ENCODE assay signal across 21 cellular contexts in the genomic region with DNA sequence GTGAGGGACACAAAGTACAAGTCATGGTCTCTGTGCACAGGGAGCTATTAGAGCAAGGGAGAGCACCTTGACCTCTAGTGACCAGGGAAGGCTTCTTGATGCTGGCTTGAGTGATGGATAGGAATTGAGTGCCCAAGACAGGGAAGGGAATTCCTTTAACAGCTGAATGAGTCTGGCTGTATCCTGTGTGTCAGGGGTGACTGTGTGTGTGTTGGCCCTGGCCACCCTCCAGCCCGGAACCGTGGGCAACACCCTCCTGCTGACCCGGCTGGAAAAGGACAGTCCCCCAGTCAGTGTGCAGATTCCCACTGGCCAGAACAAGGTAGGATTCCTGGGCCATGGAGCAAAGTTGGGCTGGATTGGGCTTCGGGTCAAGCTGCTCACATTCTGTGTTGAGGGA. TPM values are rescaled to one million over a fixed set of nuclear protein-coding genes. Genes with fewer than 3 reads are reported as not detected.
DNase-seq lines count a peak whose midpoint lies in the region; ATAC-seq and TF ChIP-seq lines count a peak whose summit lies in the region.
"Had no signal": no experiment of that assay in that cellular context is flagged by ENCODE, and none has a peak within 500 bp of the region (broad histone marks: within the 10 kb centered on the region; RNA-seq: fewer than 3 reads in every experiment).

No MANE protein-coding gene starts in this region.

- H3K36me3 Mint-ChIP-seq in activated naive CD8-positive, alpha-beta T cell treated with anti-CD3 and anti-CD28 coated beads, Interleukin-2, amount 50 U/mL, for 24 hours (ENCODE audit: low read depth), result peaks cover 55% of the 10 kb centered on the region
- H3K36me3 Mint-ChIP-seq: CD4-positive, CD25-positive, alpha-beta regulatory T cell had no signal

- H3K9me2 ChIP-seq in GM23248 (ENCODE audit: insufficient read depth), result no peaks in the 10 kb centered on the region

- H3K4me1 Mint-ChIP-seq in activated naive CD8-positive, alpha-beta T cell treated with anti-CD3 and anti-CD28 coated beads, Interleukin-2, amount 50 U/mL, for 24 hours, result peaks cover 30% of the 10 kb centered on the region

- H3K4me2 ChIP-seq in GM23248 (ENCODE audit: unreplicated experiment) (peak overlapping the region; percentile 42), mesenchymal stem cell (ENCODE audit: low read length, poor library complexity, severe bottlenecking) (no peak overlapping the region)

- H3K4me3 ChIP-seq in GM23248, result no peak overlapping the region
- H3K4me3 ChIP-seq in mesenchymal stem cell (ENCODE audit: insufficient read depth in 1 of 2, low read depth in 1 of 2, low read length in 2 of 2), result peak overlapping the region in 1 of 2 experiments; percentile 50
- H3K4me3 ChIP-seq in gastroesophageal sphincter, result no peak overlapping the region
- H3K4me3 ChIP-seq: breast epithelium, gastrocnemius medialis, lower lobe of right lung had no signal

- peak overlapping the region; percentile 72 for H3K27ac Mint-ChIP-seq in activated naive CD8-positive, alpha-beta T cell treated with anti-CD3 and anti-CD28 coated beads, Interleukin-2, amount 50 U/mL, for 24 hours
- H3K27ac Mint-ChIP-seq: natural killer cell treated with Interleukin-12 subunit alpha and Interleukin-12 subunit beta and Interleukin-15 and Interleukin-18, amount 100 ng/mL, for 72 hours had no signal

- H2BK12ac ChIP-seq in mesenchymal stem cell (ENCODE audit: low read length in 2 of 2), result no peak overlapping the region

- no peaks in the 10 kb centered on the region for H3K27me3 Mint-ChIP-seq in activated naive CD8-positive, alpha-beta T cell treated with anti-CD3 and anti-CD28 coated beads, Interleukin-2, amount 50 U/mL, for 24 hours
- H3K27me3 Mint-ChIP-seq: CD4-positive, CD25-positive, alpha-beta regulatory T cell; natural killer cell treated with Interleukin-12 subunit alpha and Interleukin-12 subunit beta and Interleukin-15 and Interleukin-18, amount 100 ng/mL, for 72 hours had no signal

- peaks cover 3% of the 10 kb centered on the region for H3K79me1 ChIP-seq in mesenchymal stem cell (replicated peaks; ENCODE audit: low read length, poor library complexity, severe bottlenecking)

- peaks cover 27% of the 10 kb centered on the region for H3F3A ChIP-seq in GM23248 (ENCODE audit: insufficient read depth)

- no peak overlapping the region for H4K8ac ChIP-seq in mesenchymal stem cell (ENCODE audit: low read length)

- peak overlapping the region; percentile 1 for H2AK5ac ChIP-seq in mesenchymal stem cell (ENCODE audit: low read length, severe bottlenecking)

- DNase-seq in AG20443 (ENCODE audit: low spot score) (peak; percentile 68), GM23248 (peak; percentile 82), mesenchymal stem cell (no peak), RPMI8226 (no peak)
- DNase-seq in activated naive CD8-positive, alpha-beta T cell treated with anti-CD3 and anti-CD28 coated beads, Interleukin-2, amount 50 U/mL, for 24 hours, result no peak
- DNase-seq in activated CD4-positive, CD25-positive, alpha-beta regulatory T cell (lab: John Stamatoyannopoulos, UW), result no peak
- DNase-seq: activated naive CD4-positive, alpha-beta T cell treated with Interleukin-2 at 50 U/mL for 16 hours; CD4-positive, CD25-positive, alpha-beta regulatory T cell; effector CD4-positive, alpha-beta T cell; gastrocnemius medialis; GOT3; lower lobe of right lung; MV-4-11; NCI-H2029 treated with DMSO at 0.1 percent for 48 hours; NCI-H510A; retina had no signal

- H2AFZ ChIP-seq in GM23248 (0 out of 2 replicates have a peak overlapping the region, but pooled peaks have one; percentile 20), mesenchymal stem cell (ENCODE audit: low read depth, low read length) (no peak overlapping the region)

- H3K9ac ChIP-seq in GM23248 (peak overlapping the region; percentile 51), mesenchymal stem cell (ENCODE audit: low read length) (peak overlapping the region; percentile 12)

- no peak for TF ChIP-seq EP300 in gastroesophageal sphincter (IDR thresholded peaks at IDR 0.05)

- H3K4ac ChIP-seq in mesenchymal stem cell (ENCODE audit: low read depth in 1 of 2, low read length in 2 of 2), result no peak overlapping the region

- H3K9me3 ChIP-seq in GM23248 (ENCODE audit: low read depth) (no peaks in the 10 kb centered on the region), mesenchymal stem cell (ENCODE audit: control insufficient read depth, low read length) (no peaks in the 10 kb centered on the region), gastroesophageal sphincter (no peaks in the 10 kb centered on the region)
- H3K9me3 ChIP-seq: breast epithelium, gastrocnemius medialis, lower lobe of right lung had no signal

- no peak for TF ChIP-seq POLR2A in gastroesophageal sphincter (IDR thresholded peaks at IDR 0.05)

- H2BK120ac ChIP-seq in mesenchymal stem cell (ENCODE audit: low read depth, low read length), result no peak overlapping the region

- H3K4me3 Mint-ChIP-seq in activated naive CD8-positive, alpha-beta T cell treated with anti-CD3 and anti-CD28 coated beads, Interleukin-2, amount 50 U/mL, for 24 hours, result no peak overlapping the region
- H3K4me3 Mint-ChIP-seq: natural killer cell treated with Interleukin-12 subunit alpha and Interleukin-12 subunit beta and Interleukin-15 and Interleukin-18, amount 100 ng/mL, for 72 hours had no signal

- no peak overlapping the region for H3K18ac ChIP-seq in mesenchymal stem cell (ENCODE audit: low read depth in 1 of 2, low read length in 2 of 2)

- H3K36me3 ChIP-seq in GM23248 (ENCODE audit: low read depth), result no peaks in the 10 kb centered on the region
- H3K36me3 ChIP-seq in mesenchymal stem cell (ENCODE audit: control insufficient read depth in 1 of 2, insufficient read depth in 2 of 2, low read depth in 1 of 2, low read length in 2 of 2), result peaks cover 19 to 25% of the 10 kb centered on the region in 2 experiments
- H3K36me3 ChIP-seq in gastroesophageal sphincter, result no peaks in the 10 kb centered on the region
- H3K36me3 ChIP-seq: breast epithelium, gastrocnemius medialis, lower lobe of right lung had no signal

- WGBS in GM23248 (ENCODE audit: low coverage in 1 of 2, low lambda C conversion rate in 2 of 2, missing lambda C conversion rate in 2 of 2), 2 experiments, result 27 to 30% methylated on average over 4 of the region's 4 CpGs
- WGBS in mesenchymal stem cell, result 96% methylated on average over 4 of the region's 4 CpGs
- WGBS in gastroesophageal sphincter (ENCODE audit: low coverage in 1 of 2), 2 donors, result 60 to 87% methylated on average over 2 to 3 of the region's 4 CpGs

- in situ Hi-C loops in GM23248 (cut with MboI), result loop anchor here (10.0 kb wide), 1 partner anchor 75 kb away; no protein-coding TSS in a partner anchor

- H3K9me3 Mint-ChIP-seq in activated naive CD8-positive, alpha-beta T cell treated with anti-CD3 and anti-CD28 coated beads, Interleukin-2, amount 50 U/mL, for 24 hours, result no peaks in the 10 kb centered on the region
- H3K9me3 Mint-ChIP-seq: CD4-positive, CD25-positive, alpha-beta regulatory T cell; natural killer cell treated with Interleukin-12 subunit alpha and Interleukin-12 subunit beta and Interleukin-15 and Interleukin-18, amount 100 ng/mL, for 72 hours had no signal

- H4K91ac ChIP-seq in mesenchymal stem cell (ENCODE audit: low read length), result no peak overlapping the region

- no peak for TF ChIP-seq CTCF in gastroesophageal sphincter (IDR thresholded peaks at IDR 0.05)

- no peaks in the 10 kb centered on the region for H4K20me1 ChIP-seq in GM23248 (ENCODE audit: insufficient read depth)

- no peak overlapping the region for H2BK5ac ChIP-seq in mesenchymal stem cell (ENCODE audit: low read depth, low read length, poor library complexity, severe bottlenecking)

- H3K27ac ChIP-seq in GM23248, result peak overlapping the region; percentile 77
- H3K27ac ChIP-seq in mesenchymal stem cell (ENCODE audit: low read length, poor library complexity, severe bottlenecking), result no peak overlapping the region
- H3K27ac ChIP-seq in gastroesophageal sphincter, result no peak overlapping the region
- H3K27ac ChIP-seq: breast epithelium, gastrocnemius medialis, lower lobe of right lung had no signal

- H2BK15ac ChIP-seq in mesenchymal stem cell (ENCODE audit: low read depth, poor library complexity, severe bottlenecking), result no peak overlapping the region

- no peak overlapping the region for H3K14ac ChIP-seq in mesenchymal stem cell (ENCODE audit: low read length in 2 of 2)

- no peak overlapping the region for H3K23ac ChIP-seq in mesenchymal stem cell (ENCODE audit: low read length in 2 of 2)

- ATAC-seq in activated naive CD8-positive, alpha-beta T cell treated with anti-CD3 and anti-CD28 coated beads, Interleukin-2, amount 50 U/mL, for 24 hours, result no peak
- no peak for ATAC-seq in gastroesophageal sphincter
- ATAC-seq: gastrocnemius medialis; lower lobe of right lung; natural killer cell treated with Interleukin-12 subunit alpha and Interleukin-12 subunit beta and Interleukin-15 and Interleukin-18, amount 100 ng/mL, for 72 hours had no signal

- H3K79me2 ChIP-seq in GM23248 (ENCODE audit: insufficient read depth), result no peaks in the 10 kb centered on the region

- H3K4me1 ChIP-seq in GM23248 (ENCODE audit: insufficient read depth) (peaks cover 24% of the 10 kb centered on the region), mesenchymal stem cell (ENCODE audit: control insufficient read depth, insufficient read depth, low read depth, low read length) (peaks cover 7% of the 10 kb centered on the region), gastroesophageal sphincter (peaks cover 0 to 10% (median 4%) of the 10 kb centered on the region in 3 donors)
- H3K4me1 ChIP-seq: breast epithelium had no signal

- no peaks in the 10 kb centered on the region for H3K27me3 ChIP-seq in GM23248 (replicated peaks; ENCODE audit: insufficient read depth)
- H3K27me3 ChIP-seq in mesenchymal stem cell (ENCODE audit: control insufficient read depth in 1 of 2, insufficient read depth in 1 of 2, low read length in 2 of 2), result no peaks in the 10 kb centered on the region
- no peaks in the 10 kb centered on the region for H3K27me3 ChIP-seq in gastroesophageal sphincter
- H3K27me3 ChIP-seq: breast epithelium, gastrocnemius medialis had no signal

RNA-seq across cellular contexts. Expression of gene PFDN5, which starts 5.5 kb away (rescaled TPM):
- total RNA-seq in GM23248 (2014; rRNA removed; shearing (Covaris generic)), result 380 and 393 TPM in 2 replicates
- polyA plus RNA-seq in GM23248 (2016; fragmentation: Nextera tagmentation; extraction: Ambion mirVana), result 609 and 625 TPM in 2 replicates
- 447 TPM for polyA plus RNA-seq in mesenchymal stem cell (2013, experiment 1 of 2)
- polyA plus RNA-seq in mesenchymal stem cell (2013, experiment 2 of 2), result 458 TPM
- total RNA-seq in gastroesophageal sphincter, result 100 to 1,000 TPM; 390 to 782 (median 568) TPM

RNA-seq across cellular contexts. Expression of gene MYG1, which starts 9.6 kb away (rescaled TPM):
- total RNA-seq in GM23248 (2014; rRNA removed; shearing (Covaris generic)), result 39.6 and 48.9 TPM in 2 replicates
- 47.8 and 52.4 TPM in 2 replicates for polyA plus RNA-seq in GM23248 (2016; fragmentation: Nextera tagmentation; extraction: Ambion mirVana)
- 78.3 TPM for polyA plus RNA-seq in mesenchymal stem cell (2013, experiment 1 of 2)
- polyA plus RNA-seq in mesenchymal stem cell (2013, experiment 2 of 2), result 77.9 TPM
- 10 to 100 TPM; 40.9 to 49.2 (median 46.3) TPM for total RNA-seq in gastroesophageal sphincter

RNA-seq across cellular contexts. Expression of gene ESPL1, which starts 21.8 kb away (rescaled TPM):
- 5.6 and 8.5 TPM in 2 replicates for total RNA-seq in GM23248 (2014; rRNA removed; shearing (Covaris generic))
- 2.0 and 3.3 TPM in 2 replicates for polyA plus RNA-seq in GM23248 (2016; fragmentation: Nextera tagmentation; extraction: Ambion mirVana)
- 1.2 TPM for polyA plus RNA-seq in mesenchymal stem cell (2013, experiment 1 of 2)
- 1.2 TPM for polyA plus RNA-seq in mesenchymal stem cell (2013, experiment 2 of 2)
- 1 to 10 TPM in 2 of 4 donors, under 1 TPM in 2; 0.13 to 2.3 (median 0.64) TPM for total RNA-seq in gastroesophageal sphincter

RNA-seq across cellular contexts. Expression of gene AAAS, which starts 31.5 kb away (rescaled TPM):
- 63.4 and 72.0 TPM in 2 replicates for total RNA-seq in GM23248 (2014; rRNA removed; shearing (Covaris generic))
- polyA plus RNA-seq in GM23248 (2016; fragmentation: Nextera tagmentation; extraction: Ambion mirVana), result 46.6 and 49.7 TPM in 2 replicates
- 33.4 TPM for polyA plus RNA-seq in mesenchymal stem cell (2013, experiment 1 of 2)
- polyA plus RNA-seq in mesenchymal stem cell (2013, experiment 2 of 2), result 32.3 TPM
- 10 to 100 TPM; 36.4 to 88.9 (median 46.5) TPM for total RNA-seq in gastroesophageal sphincter

RNA-seq across cellular contexts. Expression of gene SP7, which starts 46.3 kb away (rescaled TPM):
- total RNA-seq in GM23248 (2014; rRNA removed; shearing (Covaris generic)), result not detected in 2 replicates
- not detected in 2 replicates for polyA plus RNA-seq in GM23248 (2016; fragmentation: Nextera tagmentation; extraction: Ambion mirVana)
- 0.01 TPM for polyA plus RNA-seq in mesenchymal stem cell (2013, experiment 1 of 2)
- not detected for polyA plus RNA-seq in mesenchymal stem cell (2013, experiment 2 of 2)
- total RNA-seq in gastroesophageal sphincter, result not detected
- total RNA-seq: activated CD8-positive, alpha-beta memory T cell treated with anti-CD3 and anti-CD28 coated beads for 36 hours; breast epithelium; CD4-positive, CD25-positive, alpha-beta regulatory T cell; gastrocnemius medialis; lower lobe of right lung; natural killer cell treated with Interleukin-12 subunit alpha and Interleukin-12 subunit beta and Interleukin-15 and Interleukin-18, amount 100 ng/mL, for 72 hours; temporal lobe had no signal

Comparison
In these comparisons a context has a peak if more than half of its experiments do, and no peak if none do; other contexts are left out.
1. DNase-seq: peak in AG20443 (single experiment) and GM23248 (single experiment); none in activated naive CD8-positive, alpha-beta T cell treated with anti-CD3 and anti-CD28 coated beads, Interleukin-2, amount 50 U/mL, for 24 hours (single experiment), mesenchymal stem cell (single experiment), RPMI8226 (single experiment) and activated CD4-positive, CD25-positive, alpha-beta regulatory T cell (0 of 4).